Comparison of ENCODE assay signal across 9 cellular contexts in the genomic region with DNA sequence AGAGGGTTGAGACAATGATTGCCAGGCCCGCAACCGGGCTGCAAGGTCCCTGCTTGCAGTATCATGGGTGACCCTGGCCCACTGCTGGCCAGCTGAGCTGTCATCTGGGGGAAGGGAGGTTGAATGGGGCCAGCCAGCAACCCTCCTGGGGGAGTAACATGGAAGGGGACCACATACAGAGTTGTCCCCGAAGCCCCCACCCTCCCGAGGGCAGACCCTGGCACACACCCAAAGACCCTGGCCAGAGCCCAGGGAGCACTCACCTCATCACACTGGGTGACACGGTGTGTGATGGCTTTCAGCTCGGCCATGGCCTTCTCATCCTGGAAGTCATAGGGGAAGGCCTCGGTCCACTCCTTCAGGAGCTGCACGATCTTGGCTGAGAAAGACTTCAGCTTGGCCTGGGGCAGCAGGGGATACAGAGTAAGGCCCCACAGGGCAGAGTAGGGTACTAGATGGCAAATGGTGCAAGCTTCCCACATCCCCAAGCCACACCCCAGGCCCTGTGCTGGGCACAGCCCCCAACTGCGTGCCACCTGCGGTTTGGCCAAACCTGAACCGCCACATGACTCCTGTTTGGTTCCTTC.
DNase-seq lines count a peak whose midpoint lies in the region; ATAC-seq, FAIRE-seq and TF ChIP-seq lines count a peak whose summit lies in the region.
"Had no signal": no experiment of that assay in that cellular context is flagged by ENCODE, and none has a peak within 500 bp of the region (broad histone marks: within the 10 kb centered on the region; RNA-seq: fewer than 3 reads in every experiment).

No MANE protein-coding gene starts in this region.

- H3K27ac ChIP-seq in heart left ventricle, result no peak overlapping the region

- CTCF ChIA-PET in T-cell (lab: Charles Lee), result interaction anchor here (0.6 to 1.5 kb wide), 9 partner anchors 12 to 260 kb away, joined by 3 to 7 read pairs (median 4); no protein-coding TSS in a partner anchor

- ATAC-seq in T-cell (replicated peaks in 1 of 4) (no peak), heart left ventricle (no peak), GM18868 (IDR thresholded peaks at IDR 0.05; ENCODE audit: unreplicated experiment) (no peak)

- TF ChIP-seq CTCF in heart left ventricle (IDR thresholded peaks at IDR 0.05) (no peak), progenitor cell of endocrine pancreas (IDR thresholded peaks at IDR 0.05; ENCODE audit: unreplicated experiment) (no peak), osteocyte (IDR thresholded peaks at IDR 0.05) (no peak)

- H3K9me3 ChIP-seq in heart left ventricle, result no peaks in the 10 kb centered on the region

- peak overlapping the region in 2 of 12 donors; percentile 33 to 53 for H3K4me3 ChIP-seq in heart left ventricle

- intact Hi-C loops in heart left ventricle (cut with DNase I), result loop anchor here in 1 of 10 donors (10.0 kb wide), 1 partner anchor 153 kb away; no protein-coding TSS in a partner anchor

- 84 to 97% (median 88%) methylated on average over 7 to 11 of the region's 11 CpGs for WGBS in heart left ventricle, 4 donors

- H3K27me3 ChIP-seq in heart left ventricle, result peaks cover 0 to 23% (median 0%) of the 10 kb centered on the region in 9 donors

- peaks cover 0 to 13% (median 7%) of the 10 kb centered on the region in 12 donors for H3K4me1 ChIP-seq in heart left ventricle

- H3K27me3 Mint-ChIP-seq in T-cell (no peaks in the 10 kb centered on the region), progenitor cell of endocrine pancreas (peaks cover 3% of the 10 kb centered on the region), osteocyte (ENCODE audit: unreplicated experiment) (no peaks in the 10 kb centered on the region)

- H3K4me3 Mint-ChIP-seq in T-cell (peak overlapping the region in 2 of 3 donors; percentile 79 to 81), progenitor cell of endocrine pancreas (ENCODE audit: low read depth) (no peak overlapping the region), osteocyte (ENCODE audit: unreplicated experiment) (no peak overlapping the region)

- TF ChIP-seq POLR2A in GM12892 (IDR thresholded peaks at IDR 0.05; ENCODE audit: low read depth, low read length) (no peak), heart left ventricle (IDR thresholded peaks at IDR 0.05) (no peak)

- no peaks in the 10 kb centered on the region for H3K36me3 ChIP-seq in heart left ventricle

- FAIRE-seq in GM12892 (lab: Jason Lieb, UNC), result no peak
- FAIRE-seq: bronchial epithelial cell had no signal

- H3K36me3 Mint-ChIP-seq in T-cell (peaks cover 2% of the 10 kb centered on the region), progenitor cell of endocrine pancreas (ENCODE audit: insufficient read depth) (no peaks in the 10 kb centered on the region), osteocyte (ENCODE audit: unreplicated experiment) (no peaks in the 10 kb centered on the region)

- H3K27ac Mint-ChIP-seq in T-cell (no peak overlapping the region), progenitor cell of endocrine pancreas (no peak overlapping the region), osteocyte (ENCODE audit: unreplicated experiment) (no peak overlapping the region)

- no peaks in the 10 kb centered on the region for H3K9me3 Mint-ChIP-seq in T-cell
- H3K9me3 Mint-ChIP-seq in progenitor cell of endocrine pancreas (ENCODE audit: low read depth), result no peaks in the 10 kb centered on the region
- H3K9me3 Mint-ChIP-seq in osteocyte (ENCODE audit: unreplicated experiment), result no peaks in the 10 kb centered on the region

- DNase-seq in GM12892 (ENCODE audit: insufficient read length), result peak; percentile 25
- peak in 2 of 34 experiments; percentile 5 to 22 for DNase-seq in T-cell
- peak in 4 of 5 donors; percentile 4 to 38 (median 18) for DNase-seq in heart left ventricle
- DNase-seq in progenitor cell of endocrine pancreas (ENCODE audit: low spot score, unreplicated experiment), result peak; percentile 3
- no peak for DNase-seq in osteocyte (ENCODE audit: extremely low spot score, unreplicated experiment)
- DNase-seq in NCI-H2227 (lab: John Stamatoyannopoulos, UW; ENCODE audit: unreplicated experiment), result no peak
- DNase-seq in NCI-H2107 treated with DMSO at 0.1 percent for 48 hours (lab: John Stamatoyannopoulos, UW; ENCODE audit: unreplicated experiment), result no peak

- POLR2A ChIA-PET in T-cell (lab: Charles Lee), result interaction anchor here in 1 of 2 donors (0.6 kb wide), 1 partner anchor 62 kb away, joined by 3 read pairs; no protein-coding TSS in a partner anchor

- peaks cover 7 to 9% (median 8%) of the 10 kb centered on the region in 3 donors for H3K4me1 Mint-ChIP-seq in T-cell
- H3K4me1 Mint-ChIP-seq in progenitor cell of endocrine pancreas (ENCODE audit: low read depth), result peaks cover 2% of the 10 kb centered on the region
- H3K4me1 Mint-ChIP-seq in osteocyte (ENCODE audit: unreplicated experiment), result peaks cover 3% of the 10 kb centered on the region

Comparison
In these comparisons a context has a peak if more than half of its experiments do, and no peak if none do; other contexts are left out.
1. DNase-seq: peak in GM12892 (single experiment), heart left ventricle (4 of 5) and progenitor cell of endocrine pancreas (single experiment); none in osteocyte (single experiment), NCI-H2227 (single experiment) and NCI-H2107 treated with DMSO at 0.1 percent for 48 hours (single experiment).
2. H3K4me3 Mint-ChIP-seq: peak in T-cell (2 of 3); none in progenitor cell of endocrine pancreas (single experiment) and osteocyte (single experiment).